18 cellular contexts compared by ENCODE assay signal in the genomic region with DNA sequence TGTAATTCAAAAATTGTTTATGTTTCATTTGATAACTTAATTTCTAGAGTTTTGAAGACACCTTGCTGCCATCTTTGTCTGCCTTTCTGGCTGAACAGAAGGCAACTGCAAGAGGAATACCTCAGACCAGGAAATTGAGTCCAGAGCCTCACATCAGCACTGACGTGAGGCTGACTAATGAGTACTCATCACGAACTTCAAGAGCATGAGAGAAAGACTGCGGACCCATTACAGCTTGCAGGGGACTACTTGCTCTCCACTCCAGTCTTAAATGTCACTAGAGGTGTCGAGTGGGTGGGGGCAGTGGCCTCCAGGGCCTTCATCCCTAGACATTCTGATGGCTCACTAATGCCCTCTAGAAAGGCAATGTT.
"Had no signal": no experiment of that assay in that cellular context is flagged by ENCODE, and none has a peak within 500 bp of the region (broad histone marks: within the 10 kb centered on the region; RNA-seq: fewer than 3 reads in every experiment).

No MANE protein-coding gene starts in this region.

- H3K27ac Mint-ChIP-seq: activated CD4-positive, alpha-beta memory T cell treated with anti-CD3 and anti-CD28 coated beads, Interleukin-2, amount 10 ng/mL, durations not matched to agents 7 days and 5 days; activated naive CD4-positive, alpha-beta T cell treated with anti-CD3 and anti-CD28 coated beads, Interleukin-2, amount 50 U/mL, for 72 hours; activated T-cell treated with anti-CD3 and anti-CD28 coated beads, Interleukin-2, amount 50 U/mL, for 24 hours; immature natural killer cell; stimulated activated effector memory CD8-positive, alpha-beta T cell treated with anti-CD3 and anti-CD28 coated beads, Interleukin-12 subunit alpha, Interleukin-12 subunit beta, amount 100 ng/mL, for 72 hours; T-cell had no signal

- H3K36me3 ChIP-seq: colonic mucosa, esophagus squamous epithelium, thoracic aorta, upper lobe of right lung, WERI-Rb-1 had no signal

- H3K4me3 Mint-ChIP-seq: activated CD4-positive, alpha-beta memory T cell treated with anti-CD3 and anti-CD28 coated beads, Interleukin-2, amount 10 ng/mL, durations not matched to agents 7 days and 5 days; activated T-cell treated with anti-CD3 and anti-CD28 coated beads, Interleukin-2, amount 50 U/mL, for 24 hours; immature natural killer cell; stimulated activated effector memory CD8-positive, alpha-beta T cell treated with anti-CD3 and anti-CD28 coated beads, Interleukin-12 subunit alpha, Interleukin-12 subunit beta, amount 100 ng/mL, for 72 hours; T-cell had no signal

- DNase-seq: activated CD4-positive, alpha-beta memory T cell treated with anti-CD3 and anti-CD28 coated beads, Interleukin-2, amount 10 ng/mL, durations not matched to agents 7 days and 5 days; activated effector memory CD4-positive, alpha-beta T cell treated with anti-CD3 and anti-CD28 coated beads, Interleukin-2, amount 50 U/mL, for 16 hours; activated T-cell treated with anti-CD3 and anti-CD28 coated beads, Interleukin-2, amount 50 U/mL, for 24 hours; central memory CD4-positive, alpha-beta T cell; colonic mucosa; esophagus squamous epithelium; foreskin melanocyte; head of caudate nucleus; immature natural killer cell; psoas muscle; stimulated activated CD4-positive, alpha-beta T cell treated with anti-CD3 and anti-CD28 coated beads, Interleukin-2, amount 100 ng/mL, for 24 hours; T-cell; upper lobe of right lung; WERI-Rb-1 had no signal

- H3K4me1 Mint-ChIP-seq: activated CD4-positive, alpha-beta memory T cell treated with anti-CD3 and anti-CD28 coated beads, Interleukin-2, amount 10 ng/mL, durations not matched to agents 7 days and 5 days; immature natural killer cell; stimulated activated effector memory CD8-positive, alpha-beta T cell treated with anti-CD3 and anti-CD28 coated beads, Interleukin-12 subunit alpha, Interleukin-12 subunit beta, amount 100 ng/mL, for 72 hours; T-cell had no signal

- H3K4me3 ChIP-seq: colonic mucosa, esophagus squamous epithelium, psoas muscle, thoracic aorta, upper lobe of right lung had no signal

- H3K36me3 Mint-ChIP-seq: activated naive CD4-positive, alpha-beta T cell treated with anti-CD3 and anti-CD28 coated beads, Interleukin-2, amount 50 U/mL, for 72 hours; immature natural killer cell; stimulated activated effector memory CD8-positive, alpha-beta T cell treated with anti-CD3 and anti-CD28 coated beads, Interleukin-12 subunit alpha, Interleukin-12 subunit beta, amount 100 ng/mL, for 72 hours; T-cell had no signal

- H3K27ac ChIP-seq: colonic mucosa, esophagus squamous epithelium, psoas muscle, thoracic aorta, upper lobe of right lung, WERI-Rb-1 had no signal

- H3K27me3 Mint-ChIP-seq: activated CD4-positive, alpha-beta memory T cell treated with anti-CD3 and anti-CD28 coated beads, Interleukin-2, amount 10 ng/mL, durations not matched to agents 7 days and 5 days had no signal

- H3K4me1 ChIP-seq: colonic mucosa, esophagus squamous epithelium, psoas muscle had no signal

- H3K9me3 ChIP-seq: colonic mucosa, esophagus squamous epithelium, psoas muscle, thoracic aorta, upper lobe of right lung had no signal

- H3K27me3 ChIP-seq: colonic mucosa, esophagus squamous epithelium, upper lobe of right lung had no signal

- H3K9me3 Mint-ChIP-seq: activated CD4-positive, alpha-beta memory T cell treated with anti-CD3 and anti-CD28 coated beads, Interleukin-2, amount 10 ng/mL, durations not matched to agents 7 days and 5 days; activated T-cell treated with anti-CD3 and anti-CD28 coated beads, Interleukin-2, amount 50 U/mL, for 24 hours; T-cell had no signal

- ATAC-seq: activated naive CD4-positive, alpha-beta T cell treated with anti-CD3 and anti-CD28 coated beads, Interleukin-2, amount 50 U/mL, for 72 hours; psoas muscle; sciatic nerve; stimulated activated effector memory CD8-positive, alpha-beta T cell treated with anti-CD3 and anti-CD28 coated beads, Interleukin-12 subunit alpha, Interleukin-12 subunit beta, amount 100 ng/mL, for 72 hours; T-cell had no signal
